In genomic region chr9:135365013-135365768, GRCh38 we compare ENCODE assay signal across 27 cellular contexts.
"Had no signal": no experiment of that assay in that cellular context is flagged by ENCODE, and none has a peak within 500 bp of the region (broad histone marks: within the 10 kb centered on the region; RNA-seq: fewer than 3 reads in every experiment).

No MANE protein-coding gene starts in this region.

- H3K4me1 ChIP-seq: breast epithelium, pancreas, prostate gland, suprapubic skin, tibial artery, upper lobe of right lung had no signal

- H3K27ac ChIP-seq: breast epithelium, pancreas, prostate gland, skin epidermis, suprapubic skin, tibial artery, upper lobe of right lung, VCaP had no signal

- H3K27me3 ChIP-seq: pancreas, upper lobe of right lung had no signal

- ATAC-seq: activated CD4-positive, CD25-positive, alpha-beta regulatory T cell treated with anti-CD3 and anti-CD28 coated beads, Interleukin-2, amount 50 U/mL, for 24 hours; activated naive CD4-positive, alpha-beta T cell treated with anti-CD3 and anti-CD28 coated beads, Interleukin-2, amount 50 U/mL, for 72 hours; activated T-cell treated with anti-CD3 and anti-CD28 coated beads, Interleukin-2, amount 50 U/mL, for 4 hours; esophagus mucosa; left cardiac atrium; pancreas; sciatic nerve; upper lobe of right lung had no signal

- H3K9me3 ChIP-seq: breast epithelium, pancreas, prostate gland, suprapubic skin, tibial artery, upper lobe of right lung had no signal

- H3K4me3 ChIP-seq: breast epithelium, pancreas, prostate gland, skin epidermis, suprapubic skin, tibial artery, upper lobe of right lung had no signal

- DNase-seq: activated CD4-positive, alpha-beta memory T cell treated with anti-CD3 and anti-CD28 coated beads for 36 hours; activated CD4-positive, alpha-beta T cell treated with anti-CD3 and anti-CD28 coated beads, Interleukin-2, amount 10 ng/mL, durations not matched to agents 24 days and 14 days; activated CD8-positive, alpha-beta memory T cell treated with anti-CD3 and anti-CD28 coated beads, Interleukin-2, amount 50 U/mL, for 48 hours; activated T-cell treated with anti-CD3 and anti-CD28 coated beads, Interleukin-2, amount 50 U/mL, for 4 hours; central memory CD4-positive, alpha-beta T cell; endodermal cell; foreskin fibroblast; head of caudate nucleus; hippocampal formation; left cardiac atrium; naive B cell; nephron progenitor cell; nucleus accumbens; retina; stimulated activated naive CD4-positive, alpha-beta T cell; tibial artery; upper lobe of right lung had no signal

- H3K36me3 ChIP-seq: breast epithelium, pancreas, prostate gland, suprapubic skin, tibial artery, upper lobe of right lung had no signal
